ENCODE assay signal across 1 cellular context in genomic region chr7:636396-636795, GRCh38.
TF ChIP-seq lines count a peak whose summit lies in the region.

No MANE protein-coding gene starts in this region.

TF ChIP-seq in K562, 482 proteins besides CTCF, POLR2A, EP300 and RAD21 (continued from another document and continues in another):
- TF ChIP-seq RREB1 (CRISPR knock-in tag; IDR thresholded peaks at IDR 0.05) (0 out of 2 replicates have a peak, but pooled peaks have one; percentile 42), PTRF (tag; IDR thresholded peaks at IDR 0.05) (no peak), IFI16 (CRISPR knock-in tag; IDR thresholded peaks at IDR 0.05) (no peak), TCFL5 (CRISPR knock-in tag; conservative IDR thresholded peaks at IDR 0.05) (no peak), CBX5 (IDR thresholded peaks at IDR 0.05; ENCODE audit: borderline replicate concordance, low read depth) (no peak), SREBF2 (CRISPR knock-in tag; IDR thresholded peaks at IDR 0.05) (no peak), YY1 (IDR thresholded peaks at IDR 0.05; ENCODE audit: borderline replicate concordance in 1 of 3, control insufficient read depth in 1 of 3, extremely low read depth in 1 of 3, insufficient read depth in 3 of 3, insufficient read length in 1 of 3, insufficient replicate concordance in 2 of 3, low read depth in 1 of 3, low read length in 2 of 3) (no peak), ARID4B (CRISPR knock-in tag; IDR thresholded peaks at IDR 0.05) (peak; percentile 58), PRMT5 (CRISPR knock-in tag; IDR thresholded peaks at IDR 0.05) (no peak), RB1 (IDR thresholded peaks at IDR 0.05; ENCODE audit: low read depth) (peak; percentile 75; the same call in 1 of the 2 replicates), POLR3A (IDR thresholded peaks at IDR 0.05; ENCODE audit: borderline replicate concordance, extremely low read depth, insufficient read depth, insufficient read length) (no peak), MTF1 (CRISPR knock-in tag; IDR thresholded peaks at IDR 0.05; ENCODE audit: borderline replicate concordance) (no peak), ZNF263 (CRISPR knock-in tag; IDR thresholded peaks at IDR 0.05; ENCODE audit: borderline replicate concordance) (peak; percentile 94), ELK1 (CRISPR knock-in tag; IDR thresholded peaks at IDR 0.05) (no peak), HNRNPLL (IDR thresholded peaks at IDR 0.05; ENCODE audit: low read depth, low read length, poor library complexity, severe bottlenecking) (no peak), NCOA1 (IDR thresholded peaks at IDR 0.05; ENCODE audit: low read depth) (no peak), XRCC4 (IDR thresholded peaks at IDR 0.05; ENCODE audit: extremely low read depth, insufficient read depth, insufficient read length) (no peak), RBM34 (IDR thresholded peaks at IDR 0.05; ENCODE audit: borderline replicate concordance, insufficient read depth, low read length) (no peak), GTF2F1 (IDR thresholded peaks at IDR 0.05; ENCODE audit: low read depth, low read length) (no peak), ZFP1 (CRISPR knock-in tag; IDR thresholded peaks at IDR 0.05) (no peak), MLX (CRISPR knock-in tag; conservative IDR thresholded peaks at IDR 0.05) (no peak), BRF2 (IDR thresholded peaks at IDR 0.05; ENCODE audit: borderline replicate concordance, insufficient read depth, insufficient read length) (no peak), PTBP1 (IDR thresholded peaks at IDR 0.05; ENCODE audit: low read depth, low read length) (no peak), SRSF7 (optimal IDR thresholded peaks at IDR 0.05; ENCODE audit: low read depth, low read length) (no peak), CHD4 (IDR thresholded peaks at IDR 0.05; ENCODE audit: insufficient read depth, insufficient replicate concordance, low read depth, low read length, poor library complexity, severe bottlenecking) (no peak), SMAD4 (CRISPR knock-in tag; conservative IDR thresholded peaks at IDR 0.05) (no peak), CHD7 (IDR thresholded peaks at IDR 0.05; ENCODE audit: low read depth, low read length) (no peak)
